23 cellular contexts compared by ENCODE assay signal in genomic region chr11:83852012-83852411, GRCh38.
DNase-seq lines count a peak whose midpoint lies in the region; ATAC-seq, FAIRE-seq and TF ChIP-seq lines count a peak whose summit lies in the region.
"Had no signal": no experiment of that assay in that cellular context is flagged by ENCODE, and none has a peak within 500 bp of the region (broad histone marks: within the 10 kb centered on the region; RNA-seq: fewer than 3 reads in every experiment).

No MANE protein-coding gene starts in this region.

- POLR2A ChIA-PET in HepG2 (lab: Yijun Ruan, JAX), result interaction anchor here (1.1 kb wide), 1 partner anchor 227 kb away, joined by 3 read pairs; no protein-coding TSS in a partner anchor

- H3K4me3 ChIP-seq in HepG2 (replicated peaks in 1 of 3; ENCODE audit: insufficient read depth in 1 of 3, low read depth in 2 of 3, low read length in 3 of 3) (peak overlapping the region in 2 of 3 experiments; percentile 4 to 28; a peak in 1 of 6 replicates), right lobe of liver (no peak overlapping the region), left ventricle myocardium inferior (no peak overlapping the region)
- H3K4me3 ChIP-seq: BLaER1, GM12878 had no signal

- H3K79me2 ChIP-seq in HepG2 (ENCODE audit: insufficient read depth, low read length), result no peaks in the 10 kb centered on the region

- no peak; a peak in 1 of 4 replicates for TF ChIP-seq EP300 in HepG2 (IDR thresholded peaks at IDR 0.05; ENCODE audit: low read depth in 2 of 2, low read length in 2 of 2)
- TF ChIP-seq EP300 in HepG2 (CRISPR knock-in tag; IDR thresholded peaks at IDR 0.05; ENCODE audit: borderline replicate concordance), result no peak

- TF ChIP-seq CTCF in HepG2 (CRISPR knock-in tag; IDR thresholded peaks at IDR 0.05), result no peak; the same call in 1 of the 2 replicates
- TF ChIP-seq CTCF in right lobe of liver (IDR thresholded peaks at IDR 0.05), result no peak
- no peak for TF ChIP-seq CTCF in left ventricle myocardium inferior (IDR thresholded peaks at IDR 0.05; ENCODE audit: borderline replicate concordance)

- no peak for FAIRE-seq in HepG2 (lab: Jason Lieb, UNC)
- FAIRE-seq: A204.1, GM12878, GM12892, GM18507 had no signal

- TF ChIP-seq RAD21 in HepG2 (CRISPR knock-in tag; IDR thresholded peaks at IDR 0.05), result no peak

- TF ChIP-seq POLR2A in HepG2 (IDR thresholded peaks at IDR 0.05; ENCODE audit: insufficient read depth in 1 of 2, low read depth in 2 of 2, low read length in 2 of 2) (no peak), right lobe of liver (IDR thresholded peaks at IDR 0.05) (no peak)

- H3K27me3 ChIP-seq in HepG2 (ENCODE audit: control insufficient read depth in 1 of 2, insufficient read depth in 2 of 2, low read length in 2 of 2) (no peaks in the 10 kb centered on the region), right lobe of liver (no peaks in the 10 kb centered on the region), left ventricle myocardium inferior (ENCODE audit: low read depth) (no peaks in the 10 kb centered on the region)
- H3K27me3 ChIP-seq: BE2C, BLaER1 had no signal

- H3K36me3 ChIP-seq in HepG2 (replicated peaks in 1 of 2; ENCODE audit: control insufficient read depth in 1 of 2, insufficient read depth in 2 of 2, low read length in 2 of 2), result no peaks in the 10 kb centered on the region
- no peaks in the 10 kb centered on the region for H3K36me3 ChIP-seq in right lobe of liver
- no peaks in the 10 kb centered on the region for H3K36me3 ChIP-seq in left ventricle myocardium inferior
- H3K36me3 ChIP-seq: BE2C, BLaER1 had no signal

- peak overlapping the region; percentile 51 for H3K4me2 ChIP-seq in HepG2 (ENCODE audit: low read depth, low read length)
- H3K4me2 ChIP-seq: BLaER1 had no signal

- H3K9ac ChIP-seq in HepG2 (ENCODE audit: insufficient read depth, low read depth, low read length), result no peak overlapping the region; the same call in 1 of the 2 replicates
- H3K9ac ChIP-seq: BLaER1 had no signal

- H3K4me1 ChIP-seq in HepG2 (ENCODE audit: insufficient read depth, low read length), result peaks cover 52% of the 10 kb centered on the region
- peaks cover 0 to 25% (median 8%) of the 10 kb centered on the region in 4 donors for H3K4me1 ChIP-seq in right lobe of liver
- H3K4me1 ChIP-seq in left ventricle myocardium inferior, result no peaks in the 10 kb centered on the region
- H3K4me1 ChIP-seq: BE2C, BLaER1 had no signal

- no TSS peak for BruUV-seq in HepG2 (replicated peaks; lab: Mats Ljungman, UMichigan)

- in situ Hi-C loops in HepG2 (cut with HindIII; ENCODE audit: extremely low pct_ligation_motif_present, low pct_unique_long_range_greater_than_20kb), result no loop called here

- no peaks in the 10 kb centered on the region for H4K20me1 ChIP-seq in HepG2 (ENCODE audit: insufficient read depth, low read length)
- H4K20me1 ChIP-seq: BLaER1 had no signal

- no peak overlapping the region for H2AFZ ChIP-seq in HepG2 (ENCODE audit: low read length)

- H3K9me3 ChIP-seq in HepG2 (ENCODE audit: low read length) (peaks cover 4% of the 10 kb centered on the region), right lobe of liver (no peaks in the 10 kb centered on the region), left ventricle myocardium inferior (replicated peaks) (peaks cover 9% of the 10 kb centered on the region)
- H3K9me3 ChIP-seq: BLaER1 had no signal

- intact Hi-C loops in HepG2 (cut with micrococcal nuclease; ENCODE audit: unreplicated experiment), result no loop called here
- intact Hi-C loops in right lobe of liver (cut with DNase I), result no loop called here
- intact Hi-C loops in left ventricle myocardium inferior (cut with micrococcal nuclease), result no loop called here

- DNase-seq in HepG2 (ENCODE audit: low spot score) (no peak), right lobe of liver (no peak), hepatic stellate cell (ENCODE audit: low spot score) (no peak), left ventricle myocardium inferior (no peak)
- DNase-seq: 8988T; BE2C; C1 segment of cervical spinal cord; CD4-positive, alpha-beta memory T cell; CD4-positive, CD25-positive, alpha-beta regulatory T cell; CD8-positive, alpha-beta memory T cell; COR-L47; DMS 273 treated with DMSO at 0.1 percent for 48 hours; DMS153; DMS79; DND-41; EL; GDM1 had no signal

- peak; percentile 38 for ATAC-seq in HepG2
- peak; percentile 16 to 54 (median 30) for ATAC-seq in right lobe of liver
- no peak for ATAC-seq in GM19463 (IDR thresholded peaks at IDR 0.05; ENCODE audit: unreplicated experiment)
- ATAC-seq: GM12878 had no signal

- peak overlapping the region; percentile 83 for H3K27ac ChIP-seq in HepG2 (ENCODE audit: extremely low read length, insufficient read depth, low read length)
- H3K27ac ChIP-seq in right lobe of liver, result peak overlapping the region in 2 of 3 donors; percentile 51 to 77
- H3K27ac ChIP-seq in left ventricle myocardium inferior (replicated peaks), result no peak overlapping the region
- H3K27ac ChIP-seq: BLaER1 had no signal

- CTCF ChIA-PET in HepG2 (lab: Yijun Ruan, JAX; ENCODE audit: low intra/inter-chr PET ratio, low total read pairs), result no interaction called here

- WGBS in HepG2 (ENCODE audit: low lambda C conversion rate), result 24% methylated on average over 3 of the region's 3 CpGs
- WGBS in right lobe of liver (ENCODE audit: insufficient coverage, low coverage, low lambda C conversion rate, missing lambda C conversion rate), result 10% methylated on average over 3 of the region's 3 CpGs

TF ChIP-seq in HepG2, 621 proteins besides CTCF, POLR2A, EP300 and RAD21 (continues in another document):
- no peak for TF ChIP-seq BCLAF1 (IDR thresholded peaks at IDR 0.05)
- TF ChIP-seq ZNF629 (CRISPR knock-in tag; conservative IDR thresholded peaks at IDR 0.05), result no peak
- no peak for TF ChIP-seq ZXDC (CRISPR knock-in tag; IDR thresholded peaks at IDR 0.05)
- TF ChIP-seq ZNF343 (CRISPR knock-in tag; IDR thresholded peaks at IDR 0.05), result no peak
- TF ChIP-seq ERF (CRISPR knock-in tag; IDR thresholded peaks at IDR 0.05), result no peak
- TF ChIP-seq ZNF12 (CRISPR knock-in tag; IDR thresholded peaks at IDR 0.05), result no peak
- no peak for TF ChIP-seq SOX6 (IDR thresholded peaks at IDR 0.05)
- TF ChIP-seq SOX6 (CRISPR knock-in tag; IDR thresholded peaks at IDR 0.05), result 0 out of 2 replicates have a peak, but pooled peaks have one; percentile 12
- no peak for TF ChIP-seq ZFAT (CRISPR knock-in tag; conservative IDR thresholded peaks at IDR 0.05)
- no peak for TF ChIP-seq ZBTB43 (CRISPR knock-in tag; conservative IDR thresholded peaks at IDR 0.05)
- TF ChIP-seq SOX5 (CRISPR knock-in tag; IDR thresholded peaks at IDR 0.05; ENCODE audit: borderline replicate concordance), result peak; percentile 72; the same call in 1 of the 2 replicates
- 0 out of 2 replicates have a peak, but pooled peaks have one; percentile 17 for TF ChIP-seq CEBPG (CRISPR knock-in tag; IDR thresholded peaks at IDR 0.05)

Comparison
In these comparisons a context has a peak if more than half of its experiments do, and no peak if none do; other contexts are left out.
1. H3K4me3 ChIP-seq: peak in HepG2 (2 of 3); none in right lobe of liver (0 of 3) and left ventricle myocardium inferior (single experiment).